In the genomic region with DNA sequence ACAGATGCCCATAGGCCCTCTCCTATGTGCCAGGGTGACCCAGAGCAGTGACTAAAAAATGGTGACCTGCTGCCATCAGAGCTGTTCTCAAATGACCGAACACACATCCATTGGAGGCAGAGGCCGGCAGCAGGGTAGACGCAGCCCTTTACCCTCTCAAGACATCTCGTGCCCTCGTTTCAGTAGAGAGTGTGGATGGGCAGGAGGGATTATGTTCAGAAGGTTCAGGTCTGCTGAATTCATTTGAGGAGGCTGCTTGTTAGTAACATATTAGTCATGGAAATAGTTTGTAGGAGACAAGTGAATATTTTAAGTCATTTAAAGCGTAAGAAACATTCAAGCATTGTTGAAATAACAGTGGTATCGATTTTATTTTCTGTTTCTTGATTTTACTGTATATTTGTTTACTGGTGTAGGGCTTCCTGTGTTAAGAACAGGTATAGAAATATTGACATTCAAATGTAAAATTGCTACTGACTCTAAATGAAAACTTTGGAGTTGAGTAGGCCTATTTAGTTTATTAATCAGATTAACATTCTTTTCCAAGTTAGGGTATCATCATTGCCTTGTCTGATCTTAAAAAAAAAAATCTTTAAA, we compare ENCODE assay signal across 19 cellular contexts.
DNase-seq lines count a peak whose midpoint lies in the region; ATAC-seq and TF ChIP-seq lines count a peak whose summit lies in the region.
"Had no signal": no experiment of that assay in that cellular context is flagged by ENCODE, and none has a peak within 500 bp of the region (broad histone marks: within the 10 kb centered on the region; RNA-seq: fewer than 3 reads in every experiment).

No MANE protein-coding gene starts in this region.

- H3K4me1 Mint-ChIP-seq in activated CD4-positive, alpha-beta T cell treated with anti-CD3 and anti-CD28 coated beads for 36 hours: peaks cover 3% of the 10 kb centered on the region
- H3K4me1 Mint-ChIP-seq in stimulated activated naive B cell treated with anti-CD40 and anti-IgM and Interleukin-4, amounts not matched to agents 10 μg/mL and 1 μg/mL and 100 μg/mL, for 72 hours: peaks cover 19 to 32% of the 10 kb centered on the region in 2 donors

- CTCF ChIA-PET in activated CD4-positive, alpha-beta T cell treated with anti-CD3 and anti-CD28 coated beads for 36 hours (lab: Charles Lee): interaction anchor here (0.7 to 1.0 kb wide), 3 partner anchors 11 to 548 kb away, joined by 3 to 5 read pairs (median 4); no protein-coding TSS in a partner anchor

- intact Hi-C loops in activated CD4-positive, alpha-beta T cell treated with anti-CD3 and anti-CD28 coated beads for 36 hours (cut with DNase I, micrococcal nuclease): no loop called here
- intact Hi-C loops in ascending aorta (cut with DNase I): no loop called here

- peak overlapping the region; percentile 33 to 51 for H3K27ac ChIP-seq in ascending aorta
- H3K27ac ChIP-seq: esophagus squamous epithelium had no signal

- H3K27me3 ChIP-seq in ascending aorta: no peaks in the 10 kb centered on the region
- H3K27me3 ChIP-seq: esophagus squamous epithelium, tibial artery had no signal

- H3K4me1 ChIP-seq in ascending aorta: peaks cover 0 to 16% of the 10 kb centered on the region in 2 donors

- H3K4me3 Mint-ChIP-seq in activated CD4-positive, alpha-beta T cell treated with anti-CD3 and anti-CD28 coated beads for 36 hours: no peak overlapping the region
- no peak overlapping the region for H3K4me3 Mint-ChIP-seq in stimulated activated naive B cell treated with anti-CD40 and anti-IgM and Interleukin-4, amounts not matched to agents 10 μg/mL and 1 μg/mL and 100 μg/mL, for 72 hours

- POLR2A ChIA-PET in activated CD4-positive, alpha-beta T cell treated with anti-CD3 and anti-CD28 coated beads for 36 hours (lab: Charles Lee): no interaction called here

- DNase-seq in activated CD4-positive, alpha-beta T cell treated with anti-CD3 and anti-CD28 coated beads for 36 hours: no peak
- no peak for DNase-seq in activated CD4-positive, alpha-beta T cell treated with anti-CD3 and anti-CD28 coated beads for 48 hours
- DNase-seq in ascending aorta (ENCODE audit: low spot score in 2 of 2) (no peak), AG20443 (ENCODE audit: low spot score) (no peak), NCI-H2171 (lab: John Stamatoyannopoulos, UW) (no peak), KG1 (lab: John Stamatoyannopoulos, UW) (no peak)
- DNase-seq in stimulated activated naive B cell treated with anti-CD40 and anti-IgM and Interleukin-4, amounts not matched to agents 10 μg/mL and 1 μg/mL and 100 μg/mL, for 72 hours: no peak
- DNase-seq: 8988T; activated CD4-positive, CD25-positive, alpha-beta regulatory T cell treated with anti-CD3 and anti-CD28 coated beads, Interleukin-2, amount 50 U/mL, for 72 hours; amygdala; COR-L47; cortex of kidney; esophagus squamous epithelium; nucleus accumbens; stimulated activated CD4-positive, alpha-beta T cell treated with anti-CD3 and anti-CD28 coated beads, Interleukin-12 subunit alpha, Interleukin-12 subunit beta, amount 100 ng/mL, for 4 hours; SW 1271; tibial artery had no signal

- TF ChIP-seq CTCF in ascending aorta (IDR thresholded peaks at IDR 0.05): no peak

- H3K27me3 Mint-ChIP-seq in activated CD4-positive, alpha-beta T cell treated with anti-CD3 and anti-CD28 coated beads for 36 hours: peaks cover 7% of the 10 kb centered on the region
- H3K27me3 Mint-ChIP-seq in stimulated activated naive B cell treated with anti-CD40 and anti-IgM and Interleukin-4, amounts not matched to agents 10 μg/mL and 1 μg/mL and 100 μg/mL, for 72 hours: no peaks in the 10 kb centered on the region

- peak; percentile 70 for ATAC-seq in activated CD4-positive, alpha-beta T cell treated with anti-CD3 and anti-CD28 coated beads for 36 hours
- ATAC-seq in HG02798 (IDR thresholded peaks at IDR 0.05; ENCODE audit: poor library complexity, unreplicated experiment): peak; percentile 49
- ATAC-seq in stimulated activated naive B cell treated with anti-CD40 and anti-IgM and Interleukin-4, amounts not matched to agents 10 μg/mL and 1 μg/mL and 100 μg/mL, for 72 hours (replicated peaks): peak in 1 of 2 donors; percentile 52
- ATAC-seq: HepG2 had no signal

- no peaks in the 10 kb centered on the region for H3K9me3 ChIP-seq in ascending aorta
- H3K9me3 ChIP-seq: esophagus squamous epithelium, tibial artery had no signal

- no peak overlapping the region for H3K4me3 ChIP-seq in ascending aorta
- H3K4me3 ChIP-seq: esophagus squamous epithelium, tibial artery had no signal

- H3K9me3 Mint-ChIP-seq in activated CD4-positive, alpha-beta T cell treated with anti-CD3 and anti-CD28 coated beads for 36 hours (ENCODE audit: low read depth): no peaks in the 10 kb centered on the region
- no peaks in the 10 kb centered on the region for H3K9me3 Mint-ChIP-seq in stimulated activated naive B cell treated with anti-CD40 and anti-IgM and Interleukin-4, amounts not matched to agents 10 μg/mL and 1 μg/mL and 100 μg/mL, for 72 hours

- H3K36me3 ChIP-seq in ascending aorta: peaks cover 0 to 14% of the 10 kb centered on the region in 2 donors

- H3K27ac Mint-ChIP-seq in activated CD4-positive, alpha-beta T cell treated with anti-CD3 and anti-CD28 coated beads for 36 hours: peak overlapping the region; percentile 7
- H3K27ac Mint-ChIP-seq in stimulated activated naive B cell treated with anti-CD40 and anti-IgM and Interleukin-4, amounts not matched to agents 10 μg/mL and 1 μg/mL and 100 μg/mL, for 72 hours: peak overlapping the region; percentile 92

- H3K36me3 Mint-ChIP-seq in activated CD4-positive, alpha-beta T cell treated with anti-CD3 and anti-CD28 coated beads for 36 hours (ENCODE audit: low read depth): no peaks in the 10 kb centered on the region
- H3K36me3 Mint-ChIP-seq in stimulated activated naive B cell treated with anti-CD40 and anti-IgM and Interleukin-4, amounts not matched to agents 10 μg/mL and 1 μg/mL and 100 μg/mL, for 72 hours: peaks cover 33 to 50% of the 10 kb centered on the region in 2 donors
